11 cellular contexts compared by ENCODE assay signal in the genomic region with DNA sequence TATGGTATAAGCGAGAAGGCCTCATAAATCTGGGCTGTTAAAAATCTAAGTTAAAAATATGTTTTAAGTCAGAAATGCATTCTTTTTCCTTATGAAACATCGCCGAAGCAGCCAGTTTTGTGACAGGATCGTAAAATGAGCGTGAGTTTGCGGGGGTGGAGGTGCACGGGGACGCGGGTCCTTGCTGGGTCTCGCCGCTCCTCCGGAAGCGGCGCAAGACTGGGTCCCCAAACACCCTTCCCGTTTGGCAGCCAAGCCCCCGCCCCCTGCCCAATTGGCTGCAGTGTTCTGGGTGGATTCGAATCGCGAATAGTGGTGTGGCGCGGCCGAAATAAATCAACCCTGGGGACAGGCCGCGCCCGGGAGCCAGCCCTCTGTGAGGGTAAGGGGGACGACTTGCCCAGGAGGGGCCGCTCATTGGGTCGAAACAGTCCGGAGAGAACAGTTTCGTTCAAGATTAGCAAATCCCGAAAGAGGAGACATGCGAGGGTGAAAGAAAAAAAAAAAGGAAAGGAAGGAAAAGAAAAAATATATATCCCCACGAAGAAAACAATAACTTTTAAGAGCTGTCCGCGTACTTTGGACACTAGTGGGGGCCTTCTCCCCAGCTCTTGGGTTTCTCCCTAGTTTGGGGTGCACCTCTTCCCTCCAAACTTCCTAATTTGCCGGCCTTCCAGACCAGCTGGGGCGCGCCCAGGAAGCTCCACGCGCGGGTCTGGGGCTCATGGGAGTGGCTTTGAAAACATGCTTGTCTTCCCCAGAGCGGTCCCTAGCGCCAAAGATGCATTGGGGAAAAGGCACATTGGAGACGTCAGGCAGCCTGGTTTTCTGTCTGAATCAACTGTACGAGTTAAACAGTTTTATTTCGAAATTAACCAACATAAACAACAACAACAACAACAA. TPM values are rescaled to one million over a fixed set of nuclear protein-coding genes. Genes with fewer than 3 reads are reported as not detected.
DNase-seq lines count a peak whose midpoint lies in the region; ATAC-seq and TF ChIP-seq lines count a peak whose summit lies in the region.
"Had no signal": no experiment of that assay in that cellular context is flagged by ENCODE, and none has a peak within 500 bp of the region (broad histone marks: within the 10 kb centered on the region; RNA-seq: fewer than 3 reads in every experiment).

No MANE protein-coding gene starts in this region.

- H3K9me2 ChIP-seq in PC-3 (replicated peaks; ENCODE audit: low read length), result no peaks in the 10 kb centered on the region

- POLR2A ChIA-PET in PC-3 (lab: Charles Lee; ENCODE audit: unreplicated experiment), result interaction anchor here (0.6 kb wide), 1 partner anchor 100 kb away, joined by 3 read pairs; no protein-coding TSS in a partner anchor

- no peak overlapping the region for H3K9ac ChIP-seq in PC-3 (ENCODE audit: low read length)

- ATAC-seq in PC-3 (no peak), left cardiac atrium (peak; percentile 6 to 21), HG03442 (IDR thresholded peaks at IDR 0.05; ENCODE audit: unreplicated experiment) (no peak), HG02981 (IDR thresholded peaks at IDR 0.05; ENCODE audit: unreplicated experiment) (no peak)

- H4K20me1 ChIP-seq in PC-3 (ENCODE audit: low read length), result no peaks in the 10 kb centered on the region

- H3K79me2 ChIP-seq in ACC112 (ENCODE audit: control insufficient read depth, insufficient read depth, low read length, unreplicated experiment) (peaks cover 5% of the 10 kb centered on the region), PC-3 (ENCODE audit: low read length) (peaks cover 18% of the 10 kb centered on the region)

- H3K4me3 ChIP-seq in ACC112 (ENCODE audit: low read depth, low read length) (peak overlapping the region; percentile 81), PC-3 (ENCODE audit: low read length) (no peak overlapping the region)
- H3K4me3 ChIP-seq: HAP-1 had no signal

- no peaks in the 10 kb centered on the region for H3K9me3 ChIP-seq in PC-3 (ENCODE audit: low read length)
- H3K9me3 ChIP-seq: HAP-1 had no signal

- H3K27ac Mint-ChIP-seq in nephron progenitor cell, result no peak overlapping the region

- BruUV-seq in PC-3 (replicated peaks; lab: Mats Ljungman, UMichigan), result no TSS peak

- H2AFZ ChIP-seq in ACC112 (ENCODE audit: low read length, unreplicated experiment) (no peak overlapping the region), PC-3 (ENCODE audit: low read length) (no peak overlapping the region)

- H3K4me3 Mint-ChIP-seq in nephron progenitor cell, result peak overlapping the region; percentile 82

- peaks cover 55% of the 10 kb centered on the region for H3K4me1 Mint-ChIP-seq in nephron progenitor cell

- DNase-seq in PC-3, result no peak
- DNase-seq in left cardiac atrium, result peak; percentile 78
- DNase-seq in nephron progenitor cell, result peak; percentile 63
- DNase-seq in NCI-H1092 (lab: John Stamatoyannopoulos, UW), result no peak
- DNase-seq in central memory CD4-positive, alpha-beta T cell, result no peak
- DNase-seq: NCI-H2081 had no signal

- H3K36me3 ChIP-seq in ACC112 (ENCODE audit: insufficient read depth, low read length), result no peaks in the 10 kb centered on the region
- H3K36me3 ChIP-seq in PC-3 (ENCODE audit: low read depth, low read length), result no peaks in the 10 kb centered on the region
- H3K36me3 ChIP-seq: HAP-1 had no signal

- CTCF ChIA-PET in PC-3 (lab: Charles Lee), result interaction anchor here (0.6 kb wide), 1 partner anchor 409 kb away, joined by 4 read pairs; no protein-coding TSS in a partner anchor

- no peaks in the 10 kb centered on the region for H3F3A ChIP-seq in PC-3 (ENCODE audit: low read length, unreplicated experiment)

- H3K27me3 ChIP-seq in ACC112 (ENCODE audit: insufficient read depth, low read length) (peaks cover 70% of the 10 kb centered on the region), PC-3 (ENCODE audit: low read length) (peaks cover 6% of the 10 kb centered on the region)

- intact Hi-C loops in PC-3 (cut with micrococcal nuclease) (loop anchor here (5.0 kb wide), 3 partner anchors 181 to 254 kb away; no protein-coding TSS in a partner anchor), left cardiac atrium (cut with DNase I) (no loop called here)

- H3K36me3 Mint-ChIP-seq in nephron progenitor cell (ENCODE audit: low read depth), result no peaks in the 10 kb centered on the region

- H3K4me2 ChIP-seq in PC-3 (ENCODE audit: low read length), result peak overlapping the region; percentile 27; the same call in 1 of the 2 replicates

- H3K27ac ChIP-seq in ACC112 (ENCODE audit: low read depth, low read length), result no peak overlapping the region
- no peak overlapping the region for H3K27ac ChIP-seq in PC-3 (ENCODE audit: low read length)

- H3K4me1 ChIP-seq in ACC112 (ENCODE audit: control insufficient read depth, insufficient read depth, low read length, unreplicated experiment) (peaks cover 3% of the 10 kb centered on the region), PC-3 (ENCODE audit: insufficient read depth, low read length) (no peaks in the 10 kb centered on the region; the same call in 1 of the 2 replicates)
- H3K4me1 ChIP-seq: HAP-1 had no signal

- peaks cover 93% of the 10 kb centered on the region for H3K27me3 Mint-ChIP-seq in nephron progenitor cell (ENCODE audit: low read depth, poor library complexity)

- H3K9me3 Mint-ChIP-seq in nephron progenitor cell, result no peaks in the 10 kb centered on the region
- H3K9me3 Mint-ChIP-seq: central memory CD8-positive, alpha-beta T cell had no signal

- TF ChIP-seq CTCF in PC-3 (conservative IDR thresholded peaks at IDR 0.05; ENCODE audit: low read depth, low read length), result no peak
- no peak for TF ChIP-seq CTCF in nephron progenitor cell (IDR thresholded peaks at IDR 0.05)

RNA-seq across cellular contexts. Expression of a gene that starts 3.1 kb away (rescaled TPM):
- total RNA-seq in PC-3 (2014; rRNA removed) (19.4 and 24.1 TPM in 2 replicates), left cardiac atrium (10 to 100 TPM; 43.9 to 59.6 TPM)

Comparison
In these comparisons a context has a peak if more than half of its experiments do, and no peak if none do; other contexts are left out.
1. ATAC-seq: peak in left cardiac atrium (2 of 2); none in PC-3 (single experiment), HG03442 (single experiment) and HG02981 (single experiment).
2. DNase-seq: peak in left cardiac atrium (single experiment) and nephron progenitor cell (single experiment); none in PC-3 (single experiment), NCI-H1092 (single experiment) and central memory CD4-positive, alpha-beta T cell (single experiment).